ENCODE assay signal across 25 cellular contexts in genomic region chr20:53539516-53539915, GRCh38. TPM values are rescaled to one million over a fixed set of nuclear protein-coding genes. Genes with fewer than 3 reads are reported as not detected.
DNase-seq lines count a peak whose midpoint lies in the region; ATAC-seq and TF ChIP-seq lines count a peak whose summit lies in the region.
"Had no signal": no experiment of that assay in that cellular context is flagged by ENCODE, and none has a peak within 500 bp of the region (broad histone marks: within the 10 kb centered on the region; RNA-seq: fewer than 3 reads in every experiment).

No MANE protein-coding gene starts in this region.

- no peak overlapping the region for H3K4me3 ChIP-seq in endodermal cell (ENCODE audit: low read length)
- H3K4me3 ChIP-seq: A549, SJCRH30 had no signal

- H3K9me3 ChIP-seq in endodermal cell (ENCODE audit: control insufficient read depth, low read length) = no peaks in the 10 kb centered on the region
- H3K9me3 ChIP-seq: A549, SJCRH30 had no signal

- peak overlapping the region; percentile 13 for H3K27ac Mint-ChIP-seq in endodermal cell
- H3K27ac Mint-ChIP-seq: CD14-positive monocyte had no signal

- DNase-seq in Daoy (ENCODE audit: low read depth) (peak; percentile 8), M059J (ENCODE audit: low read depth) (peak; percentile 78), endodermal cell (no peak), sciatic nerve (ENCODE audit: low spot score) (no peak)
- no peak for DNase-seq in stimulated activated CD4-positive, alpha-beta T cell treated with anti-CD3 and anti-CD28 coated beads, Interleukin-12 subunit alpha, Interleukin-12 subunit beta, amount 100 ng/mL, for 4 hours
- DNase-seq: Calu3; CD8-positive, alpha-beta memory T cell; DMS79 treated with DMSO at 0.1 percent for 48 hours; IMR-90; KG1; NCI-H1105 treated with DMSO at 0.1 percent for 48 hours; NCI-H146; NCI-H2029; NCI-H446 treated with DMSO at 0.1 percent for 48 hours; NCI-H526; NCI-H82; NK-92 treated with Interleukin-12 subunit alpha and Interleukin-12 subunit beta, amount 100 ng/mL, for 24 hours; PC-3; SJCRH30 had no signal

- H3K4me1 Mint-ChIP-seq in endodermal cell = no peaks in the 10 kb centered on the region
- H3K4me1 Mint-ChIP-seq: CD14-positive monocyte; CD8-positive, alpha-beta memory T cell had no signal

- 84 to 90% methylated on average over 4 of the region's 4 CpGs for WGBS in endodermal cell (ENCODE audit: insufficient coverage in 1 of 2, insufficient read length in 1 of 2), 2 experiments

- ATAC-seq in sciatic nerve (peak; percentile 38), HG03378 (IDR thresholded peaks at IDR 0.05; ENCODE audit: unreplicated experiment) (no peak), HG02588 (IDR thresholded peaks at IDR 0.05; ENCODE audit: unreplicated experiment) (no peak)
- ATAC-seq: A549, PC-3, Right ventricle myocardium inferior, SK-N-SH treated with all-trans-retinoic acid at 6 μM for 48 hours had no signal

- H3K9me3 Mint-ChIP-seq in endodermal cell = no peaks in the 10 kb centered on the region
- H3K9me3 Mint-ChIP-seq: CD8-positive, alpha-beta memory T cell had no signal

- intact Hi-C loops in sciatic nerve (cut with DNase I) = no loop called here

- H3K4me3 Mint-ChIP-seq in endodermal cell = no peak overlapping the region
- H3K4me3 Mint-ChIP-seq: CD14-positive monocyte; CD8-positive, alpha-beta memory T cell had no signal

- TF ChIP-seq CTCF in endodermal cell (conservative IDR thresholded peaks at IDR 0.05) = no peak

- H3K27me3 ChIP-seq in endodermal cell (ENCODE audit: control insufficient read depth, insufficient read depth, low read length, poor library complexity, severe bottlenecking) = no peaks in the 10 kb centered on the region

- no peaks in the 10 kb centered on the region for H3K4me1 ChIP-seq in endodermal cell (ENCODE audit: control insufficient read depth, insufficient read depth, low read length)
- H3K4me1 ChIP-seq: A549, SJCRH30 had no signal

- no peaks in the 10 kb centered on the region for H3K36me3 Mint-ChIP-seq in endodermal cell (ENCODE audit: low read depth)
- H3K36me3 Mint-ChIP-seq: CD14-positive monocyte had no signal

- H3K27me3 Mint-ChIP-seq in endodermal cell (ENCODE audit: insufficient read depth) = no peaks in the 10 kb centered on the region

- no peak overlapping the region for H3K9ac ChIP-seq in endodermal cell (ENCODE audit: extremely low read depth, low read length, poor library complexity, severe bottlenecking)

- H3K27ac ChIP-seq in endodermal cell (ENCODE audit: low read depth, low read length) = no peak overlapping the region
- H3K27ac ChIP-seq: A549, SJCRH30 had no signal

- no peaks in the 10 kb centered on the region for H3K36me3 ChIP-seq in endodermal cell (ENCODE audit: control insufficient read depth, insufficient read depth, low read length)
- H3K36me3 ChIP-seq: SJCRH30 had no signal

RNA-seq across cellular contexts. Expression of gene ZNF217, which starts 54.1 kb away (rescaled TPM):
- 6.8 and 9.7 TPM in 2 replicates for total RNA-seq in Daoy (2014; rRNA removed; shearing (Covaris generic))
- total RNA-seq in M059J (2014; rRNA removed; shearing (Covaris generic)) = 22.8 and 46.7 TPM in 2 replicates
- total RNA-seq in endodermal cell (100 to 1,000 TPM; 100 to 123 TPM), sciatic nerve (34.9 TPM)
- 45.7 TPM for polyA plus RNA-seq in endodermal cell (2013, experiment 1 of 2)
- 46.1 TPM for polyA plus RNA-seq in endodermal cell (2013, experiment 2 of 2)

Comparison
In these comparisons a context has a peak if more than half of its experiments do, and no peak if none do; other contexts are left out.
1. DNase-seq: peak in Daoy (single experiment) and M059J (single experiment); none in endodermal cell (single experiment), sciatic nerve (single experiment) and stimulated activated CD4-positive, alpha-beta T cell treated with anti-CD3 and anti-CD28 coated beads, Interleukin-12 subunit alpha, Interleukin-12 subunit beta, amount 100 ng/mL, for 4 hours (single experiment).